ENCODE assay signal across 27 cellular contexts in the genomic region with DNA sequence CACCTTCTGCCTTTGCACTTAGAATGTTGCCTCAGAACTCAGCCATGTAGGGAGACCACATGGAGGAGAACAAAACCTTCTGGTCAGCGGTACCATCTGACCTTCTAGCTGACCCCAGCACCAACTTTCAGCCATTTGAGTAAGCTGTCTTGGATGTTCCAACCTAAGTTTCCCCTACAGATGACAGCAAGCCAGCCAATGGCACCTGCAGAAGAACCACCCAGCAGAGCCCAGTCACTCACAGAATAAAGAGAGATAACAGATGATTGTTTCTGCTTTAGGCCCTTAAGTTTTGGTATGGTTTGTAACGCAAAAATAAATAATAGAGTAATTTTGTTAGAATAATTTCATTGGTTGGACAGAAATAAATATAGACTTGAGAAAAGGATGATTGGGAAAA. TPM values are rescaled to one million over a fixed set of nuclear protein-coding genes. Genes with fewer than 3 reads are reported as not detected.
"Had no signal": no experiment of that assay in that cellular context is flagged by ENCODE, and none has a peak within 500 bp of the region (broad histone marks: within the 10 kb centered on the region; RNA-seq: fewer than 3 reads in every experiment).

No MANE protein-coding gene starts in this region.

- DNase-seq: colonic mucosa; cortex of kidney; effector CD8-positive, alpha-beta T cell; effector memory CD8-positive, alpha-beta T cell; endodermal cell; erythroblast; esophagus squamous epithelium; foreskin fibroblast; foreskin melanocyte; gastrocnemius medialis; glutamatergic neuron; head of caudate nucleus; heart right ventricle; hippocampal formation; left cardiac atrium; left lung; left ventricle myocardium superior; lower lobe of right lung; mesenchymal stem cell; midbrain had no signal

- H3K27me3 Mint-ChIP-seq: effector memory CD8-positive, alpha-beta T cell had no signal

- H3K27ac ChIP-seq: colonic mucosa, epithelial cell of prostate, esophagus squamous epithelium, gastrocnemius medialis, heart right ventricle, left lung, lower lobe of right lung had no signal

- H3K4me1 ChIP-seq: colonic mucosa, gastrocnemius medialis, heart right ventricle, left lung, lower lobe of right lung had no signal

- H3K27ac Mint-ChIP-seq: dendritic cell treated with granulocyte-macrophage colony-stimulating factor and Interleukin-4, amounts not matched to agents 40 ng/mL and 50 ng/mL, for 4 days; effector memory CD8-positive, alpha-beta T cell; endodermal cell had no signal

- H3K27me3 ChIP-seq: colonic mucosa, esophagus squamous epithelium, gastrocnemius medialis, left lung had no signal

- FAIRE-seq: endometrium, islet of Langerhans, keratinocyte had no signal

- H3K36me3 ChIP-seq: colonic mucosa, esophagus squamous epithelium, gastrocnemius medialis, heart right ventricle, left lung, lower lobe of right lung had no signal

- H3K4me3 ChIP-seq: colonic mucosa, esophagus squamous epithelium, gastrocnemius medialis, heart right ventricle, left lung, lower lobe of right lung had no signal

- H3K4me3 Mint-ChIP-seq: dendritic cell treated with granulocyte-macrophage colony-stimulating factor and Interleukin-4, amounts not matched to agents 40 ng/mL and 50 ng/mL, for 4 days; effector memory CD8-positive, alpha-beta T cell; endodermal cell had no signal

- ATAC-seq: effector memory CD8-positive, alpha-beta T cell; esophagus mucosa; gastrocnemius medialis; left cardiac atrium; left lung; left ventricle myocardium superior; lower lobe of right lung had no signal

- H3K9me3 ChIP-seq: colonic mucosa, gastrocnemius medialis had no signal

RNA-seq across cellular contexts. Expression of gene DNAH5, which starts 10.4 kb away (rescaled TPM):
- total RNA-seq: mononuclear cell had no signal
